In the genomic region with DNA sequence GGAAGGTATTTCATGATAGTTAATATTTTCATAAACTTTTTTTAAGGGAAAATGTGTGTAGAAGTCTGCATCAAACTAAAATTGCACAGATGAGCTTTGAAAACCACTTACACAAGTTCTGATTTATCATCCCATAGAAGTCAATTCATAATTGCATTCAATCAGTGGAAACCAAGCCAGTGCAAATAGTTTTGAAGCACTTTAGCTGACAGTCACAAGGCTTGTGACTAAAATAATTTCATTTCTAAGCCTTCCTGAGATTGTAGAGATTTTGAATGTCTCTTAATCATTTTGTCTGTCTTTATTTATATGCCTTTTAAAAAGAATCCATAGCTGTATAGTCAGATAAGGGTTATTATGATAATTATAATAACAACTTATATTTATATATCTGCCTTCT, we compare ENCODE assay signal across 1 cellular context.
TF ChIP-seq lines count a peak whose summit lies in the region.

No MANE protein-coding gene starts in this region.

TF ChIP-seq in SK-N-SH treated with all-trans-retinoic acid at 6 μM for 48 hours, 23 proteins besides CTCF, POLR2A, EP300 and RAD21 (continued from another document):
- TF ChIP-seq BACH2 (CRISPR knock-in tag; IDR thresholded peaks at IDR 0.05; ENCODE audit: borderline replicate concordance) (0 out of 2 replicates have a peak, but pooled peaks have one; percentile 32), PPARA (CRISPR knock-in tag; IDR thresholded peaks at IDR 0.05; ENCODE audit: borderline replicate concordance) (no peak), OSR1 (CRISPR knock-in tag; IDR thresholded peaks at IDR 0.05) (no peak), ZC3H10 (CRISPR knock-in tag; IDR thresholded peaks at IDR 0.05) (peak; percentile 95), GLIS3 (CRISPR knock-in tag; IDR thresholded peaks at IDR 0.05) (peak; percentile 98), TOX (CRISPR knock-in tag; IDR thresholded peaks at IDR 0.05; ENCODE audit: borderline replicate concordance) (no peak)
- TF ChIP-seq, protein P1, sequence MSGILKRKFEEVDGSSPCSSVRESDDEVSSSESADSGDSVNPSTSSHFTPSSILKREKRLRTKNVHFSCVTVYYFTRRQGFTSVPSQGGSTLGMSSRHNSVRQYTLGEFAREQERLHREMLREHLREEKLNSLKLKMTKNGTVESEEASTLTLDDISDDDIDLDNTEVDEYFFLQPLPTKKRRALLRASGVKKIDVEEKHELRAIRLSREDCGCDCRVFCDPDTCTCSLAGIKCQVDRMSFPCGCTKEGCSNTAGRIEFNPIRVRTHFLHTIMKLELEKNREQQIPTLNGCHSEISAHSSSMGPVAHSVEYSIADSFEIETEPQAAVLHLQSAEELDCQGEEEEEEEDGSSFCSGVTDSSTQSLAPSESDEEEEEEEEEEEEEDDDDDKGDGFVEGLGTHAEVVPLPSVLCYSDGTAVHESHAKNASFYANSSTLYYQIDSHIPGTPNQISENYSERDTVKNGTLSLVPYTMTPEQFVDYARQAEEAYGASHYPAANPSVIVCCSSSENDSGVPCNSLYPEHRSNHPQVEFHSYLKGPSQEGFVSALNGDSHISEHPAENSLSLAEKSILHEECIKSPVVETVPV (CRISPR knock-in tag; IDR thresholded peaks at IDR 0.05), result peak; percentile 98
TF ChIP-seq in SK-N-SH treated with all-trans-retinoic acid at 6 μM for 48 hours: peak in this region for 15.
